In genomic region chr10:113087082-113088029, GRCh38 we compare ENCODE assay signal across 1 cellular context.
TF ChIP-seq lines count a peak whose summit lies in the region.

No MANE protein-coding gene starts in this region.

TF ChIP-seq in HEK293, 187 proteins besides CTCF, POLR2A, EP300 and RAD21 (continued from another document and continues in another):
- TF ChIP-seq, protein P1, sequence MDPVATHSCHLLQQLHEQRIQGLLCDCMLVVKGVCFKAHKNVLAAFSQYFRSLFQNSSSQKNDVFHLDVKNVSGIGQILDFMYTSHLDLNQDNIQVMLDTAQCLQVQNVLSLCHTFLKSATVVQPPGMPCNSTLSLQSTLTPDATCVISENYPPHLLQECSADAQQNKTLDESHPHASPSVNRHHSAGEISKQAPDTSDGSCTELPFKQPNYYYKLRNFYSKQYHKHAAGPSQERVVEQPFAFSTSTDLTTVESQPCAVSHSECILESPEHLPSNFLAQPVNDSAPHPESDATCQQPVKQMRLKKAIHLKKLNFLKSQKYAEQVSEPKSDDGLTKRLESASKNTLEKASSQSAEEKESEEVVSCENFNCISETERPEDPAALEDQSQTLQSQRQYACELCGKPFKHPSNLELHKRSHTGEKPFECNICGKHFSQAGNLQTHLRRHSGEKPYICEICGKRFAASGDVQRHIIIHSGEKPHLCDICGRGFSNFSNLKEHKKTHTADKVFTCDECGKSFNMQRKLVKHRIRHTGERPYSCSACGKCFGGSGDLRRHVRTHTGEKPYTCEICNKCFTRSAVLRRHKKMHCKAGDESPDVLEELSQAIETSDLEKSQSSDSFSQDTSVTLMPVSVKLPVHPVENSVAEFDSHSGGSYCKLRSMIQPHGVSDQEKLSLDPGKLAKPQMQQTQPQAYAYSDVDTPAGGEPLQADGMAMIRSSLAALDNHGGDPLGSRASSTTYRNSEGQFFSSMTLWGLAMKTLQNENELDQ (tag by site-specific recombination; IDR thresholded peaks at IDR 0.05; ENCODE audit: low read depth): no peak
- TF ChIP-seq, protein P2, sequence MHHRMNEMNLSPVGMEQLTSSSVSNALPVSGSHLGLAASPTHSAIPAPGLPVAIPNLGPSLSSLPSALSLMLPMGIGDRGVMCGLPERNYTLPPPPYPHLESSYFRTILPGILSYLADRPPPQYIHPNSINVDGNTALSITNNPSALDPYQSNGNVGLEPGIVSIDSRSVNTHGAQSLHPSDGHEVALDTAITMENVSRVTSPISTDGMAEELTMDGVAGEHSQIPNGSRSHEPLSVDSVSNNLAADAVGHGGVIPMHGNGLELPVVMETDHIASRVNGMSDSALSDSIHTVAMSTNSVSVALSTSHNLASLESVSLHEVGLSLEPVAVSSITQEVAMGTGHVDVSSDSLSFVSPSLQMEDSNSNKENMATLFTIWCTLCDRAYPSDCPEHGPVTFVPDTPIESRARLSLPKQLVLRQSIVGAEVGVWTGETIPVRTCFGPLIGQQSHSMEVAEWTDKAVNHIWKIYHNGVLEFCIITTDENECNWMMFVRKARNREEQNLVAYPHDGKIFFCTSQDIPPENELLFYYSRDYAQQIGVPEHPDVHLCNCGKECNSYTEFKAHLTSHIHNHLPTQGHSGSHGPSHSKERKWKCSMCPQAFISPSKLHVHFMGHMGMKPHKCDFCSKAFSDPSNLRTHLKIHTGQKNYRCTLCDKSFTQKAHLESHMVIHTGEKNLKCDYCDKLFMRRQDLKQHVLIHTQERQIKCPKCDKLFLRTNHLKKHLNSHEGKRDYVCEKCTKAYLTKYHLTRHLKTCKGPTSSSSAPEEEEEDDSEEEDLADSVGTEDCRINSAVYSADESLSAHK (tag by site-specific recombination; IDR thresholded peaks at IDR 0.05): no peak
- TF ChIP-seq ZXDB (tag by site-specific recombination; IDR thresholded peaks at IDR 0.05) (0 out of 2 replicates have a peak, but pooled peaks have one; percentile 16), ZNF610 (tag by site-specific recombination; IDR thresholded peaks at IDR 0.05; ENCODE audit: borderline replicate concordance) (no peak), ZNF677 (tag by site-specific recombination; IDR thresholded peaks at IDR 0.05) (no peak), BCL11B (tag by site-specific recombination; IDR thresholded peaks at IDR 0.05; ENCODE audit: low read depth) (no peak), ZNF621 (tag by site-specific recombination; IDR thresholded peaks at IDR 0.05) (no peak), ZNF155 (tag by site-specific recombination; IDR thresholded peaks at IDR 0.05) (no peak), ZNF132 (tag by site-specific recombination; IDR thresholded peaks at IDR 0.05; ENCODE audit: borderline replicate concordance) (no peak), ZNF785 (tag by site-specific recombination; IDR thresholded peaks at IDR 0.05) (no peak), ZBTB7A (tag by site-specific recombination; IDR thresholded peaks at IDR 0.05; ENCODE audit: low read depth) (no peak), GLI2 (tag by site-specific recombination; IDR thresholded peaks at IDR 0.05; ENCODE audit: borderline replicate concordance, low read depth) (no peak), ZNF148 (tag by site-specific recombination; IDR thresholded peaks at IDR 0.05; ENCODE audit: borderline replicate concordance) (no peak), ZNF202 (tag by site-specific recombination; IDR thresholded peaks at IDR 0.05; ENCODE audit: borderline replicate concordance) (no peak), ZNF777 (tag by site-specific recombination; IDR thresholded peaks at IDR 0.05; ENCODE audit: borderline replicate concordance) (no peak), ZNF791 (tag by site-specific recombination; IDR thresholded peaks at IDR 0.05) (no peak), ZNF513 (tag by site-specific recombination; IDR thresholded peaks at IDR 0.05) (no peak), PBX3 (CRISPR knock-in tag; IDR thresholded peaks at IDR 0.05) (no peak), SCRT1 (tag by site-specific recombination; IDR thresholded peaks at IDR 0.05; ENCODE audit: borderline replicate concordance) (no peak), ZNF639 (tag by site-specific recombination; IDR thresholded peaks at IDR 0.05) (peak; percentile 67; the same call in 1 of the 2 replicates), ZNF623 (tag by site-specific recombination; IDR thresholded peaks at IDR 0.05) (no peak), ZNF350 (tag by site-specific recombination; IDR thresholded peaks at IDR 0.05) (no peak), ZFP3 (tag by site-specific recombination; IDR thresholded peaks at IDR 0.05; ENCODE audit: low read depth) (no peak), FEZF1 (tag by site-specific recombination; IDR thresholded peaks at IDR 0.05) (no peak), ZNF658 (tag by site-specific recombination; IDR thresholded peaks at IDR 0.05) (no peak), ZNF10 (tag by site-specific recombination; IDR thresholded peaks at IDR 0.05) (no peak), PRDM1 (tag by site-specific recombination; IDR thresholded peaks at IDR 0.05) (no peak), ZNF248 (tag by site-specific recombination; IDR thresholded peaks at IDR 0.05) (no peak), TCF7L2 (IDR thresholded peaks at IDR 0.05; ENCODE audit: borderline replicate concordance, low read depth, low read length) (no peak), ZFP37 (tag by site-specific recombination; IDR thresholded peaks at IDR 0.05) (peak; percentile 71; the same call in 1 of the 2 replicates), ZNF776 (tag by site-specific recombination; IDR thresholded peaks at IDR 0.05; ENCODE audit: borderline replicate concordance) (no peak), TSHZ1 (tag by site-specific recombination; IDR thresholded peaks at IDR 0.05; ENCODE audit: borderline replicate concordance) (no peak), ZNF561 (tag by site-specific recombination; IDR thresholded peaks at IDR 0.05; ENCODE audit: borderline replicate concordance) (no peak), ZNF768 (tag by site-specific recombination; IDR thresholded peaks at IDR 0.05) (no peak), WT1 (tag by site-specific recombination; IDR thresholded peaks at IDR 0.05) (no peak), BCL11A (tag by site-specific recombination; IDR thresholded peaks at IDR 0.05; ENCODE audit: low read depth) (peak; percentile 49; the same call in 1 of the 2 replicates)
- TF ChIP-seq, protein P3, sequence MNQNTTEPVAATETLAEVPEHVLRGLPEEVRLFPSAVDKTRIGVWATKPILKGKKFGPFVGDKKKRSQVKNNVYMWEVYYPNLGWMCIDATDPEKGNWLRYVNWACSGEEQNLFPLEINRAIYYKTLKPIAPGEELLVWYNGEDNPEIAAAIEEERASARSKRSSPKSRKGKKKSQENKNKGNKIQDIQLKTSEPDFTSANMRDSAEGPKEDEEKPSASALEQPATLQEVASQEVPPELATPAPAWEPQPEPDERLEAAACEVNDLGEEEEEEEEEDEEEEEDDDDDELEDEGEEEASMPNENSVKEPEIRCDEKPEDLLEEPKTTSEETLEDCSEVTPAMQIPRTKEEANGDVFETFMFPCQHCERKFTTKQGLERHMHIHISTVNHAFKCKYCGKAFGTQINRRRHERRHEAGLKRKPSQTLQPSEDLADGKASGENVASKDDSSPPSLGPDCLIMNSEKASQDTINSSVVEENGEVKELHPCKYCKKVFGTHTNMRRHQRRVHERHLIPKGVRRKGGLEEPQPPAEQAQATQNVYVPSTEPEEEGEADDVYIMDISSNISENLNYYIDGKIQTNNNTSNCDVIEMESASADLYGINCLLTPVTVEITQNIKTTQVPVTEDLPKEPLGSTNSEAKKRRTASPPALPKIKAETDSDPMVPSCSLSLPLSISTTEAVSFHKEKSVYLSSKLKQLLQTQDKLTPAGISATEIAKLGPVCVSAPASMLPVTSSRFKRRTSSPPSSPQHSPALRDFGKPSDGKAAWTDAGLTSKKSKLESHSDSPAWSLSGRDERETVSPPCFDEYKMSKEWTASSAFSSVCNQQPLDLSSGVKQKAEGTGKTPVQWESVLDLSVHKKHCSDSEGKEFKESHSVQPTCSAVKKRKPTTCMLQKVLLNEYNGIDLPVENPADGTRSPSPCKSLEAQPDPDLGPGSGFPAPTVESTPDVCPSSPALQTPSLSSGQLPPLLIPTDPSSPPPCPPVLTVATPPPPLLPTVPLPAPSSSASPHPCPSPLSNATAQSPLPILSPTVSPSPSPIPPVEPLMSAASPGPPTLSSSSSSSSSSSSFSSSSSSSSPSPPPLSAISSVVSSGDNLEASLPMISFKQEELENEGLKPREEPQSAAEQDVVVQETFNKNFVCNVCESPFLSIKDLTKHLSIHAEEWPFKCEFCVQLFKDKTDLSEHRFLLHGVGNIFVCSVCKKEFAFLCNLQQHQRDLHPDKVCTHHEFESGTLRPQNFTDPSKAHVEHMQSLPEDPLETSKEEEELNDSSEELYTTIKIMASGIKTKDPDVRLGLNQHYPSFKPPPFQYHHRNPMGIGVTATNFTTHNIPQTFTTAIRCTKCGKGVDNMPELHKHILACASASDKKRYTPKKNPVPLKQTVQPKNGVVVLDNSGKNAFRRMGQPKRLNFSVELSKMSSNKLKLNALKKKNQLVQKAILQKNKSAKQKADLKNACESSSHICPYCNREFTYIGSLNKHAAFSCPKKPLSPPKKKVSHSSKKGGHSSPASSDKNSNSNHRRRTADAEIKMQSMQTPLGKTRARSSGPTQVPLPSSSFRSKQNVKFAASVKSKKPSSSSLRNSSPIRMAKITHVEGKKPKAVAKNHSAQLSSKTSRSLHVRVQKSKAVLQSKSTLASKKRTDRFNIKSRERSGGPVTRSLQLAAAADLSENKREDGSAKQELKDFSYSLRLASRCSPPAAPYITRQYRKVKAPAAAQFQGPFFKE (tag by site-specific recombination; IDR thresholded peaks at IDR 0.05; ENCODE audit: borderline replicate concordance): no peak
